19 cellular contexts compared by ENCODE assay signal in the genomic region with DNA sequence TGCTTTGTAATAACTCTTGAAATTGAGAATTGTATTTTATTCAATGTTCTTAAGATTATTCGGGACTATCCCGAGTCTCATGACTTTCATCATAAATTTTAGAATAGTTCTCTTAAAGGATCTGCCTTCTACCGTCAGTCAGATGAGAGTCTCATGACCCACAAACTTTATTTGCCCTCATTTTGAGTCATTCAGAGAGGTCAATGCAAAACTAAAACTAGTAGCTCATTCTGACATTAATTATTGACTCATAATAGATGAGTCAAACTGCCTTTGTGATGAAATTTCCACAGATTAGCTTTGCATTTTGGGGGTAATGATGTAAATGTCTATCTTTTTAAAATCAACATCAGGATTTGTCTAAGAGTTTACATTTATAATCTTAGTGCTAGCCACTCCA.
"Had no signal": no experiment of that assay in that cellular context is flagged by ENCODE, and none has a peak within 500 bp of the region (broad histone marks: within the 10 kb centered on the region; RNA-seq: fewer than 3 reads in every experiment).

No MANE protein-coding gene starts in this region.

- H3K4me3 Mint-ChIP-seq: activated CD8-positive, alpha-beta T cell treated with anti-CD3 and anti-CD28 coated beads for 36 hours; activated naive CD4-positive, alpha-beta T cell treated with anti-CD3 and anti-CD28 coated beads, Interleukin-2, amount 50 U/mL, for 24 hours; naive B cell; stimulated activated effector memory CD8-positive, alpha-beta T cell treated with anti-CD3 and anti-CD28 coated beads, Interleukin-12 subunit alpha, Interleukin-12 subunit beta, amount 100 ng/mL, for 72 hours; T-helper 17 cell; WTC11 had no signal

- H3K4me3 ChIP-seq: adrenal gland, coronary artery, gastroesophageal sphincter, left ventricle myocardium inferior, thyroid gland had no signal

- H3K36me3 ChIP-seq: adrenal gland, gastroesophageal sphincter, left ventricle myocardium inferior, thyroid gland had no signal

- H3K27me3 ChIP-seq: adrenal gland, gastroesophageal sphincter, thyroid gland had no signal

- H3K27ac Mint-ChIP-seq: activated CD8-positive, alpha-beta T cell treated with anti-CD3 and anti-CD28 coated beads for 36 hours; activated naive CD4-positive, alpha-beta T cell treated with anti-CD3 and anti-CD28 coated beads, Interleukin-2, amount 50 U/mL, for 24 hours; naive B cell; stimulated activated effector memory CD8-positive, alpha-beta T cell treated with anti-CD3 and anti-CD28 coated beads, Interleukin-12 subunit alpha, Interleukin-12 subunit beta, amount 100 ng/mL, for 72 hours; T-helper 17 cell; WTC11 had no signal

- H3K36me3 Mint-ChIP-seq: activated naive CD4-positive, alpha-beta T cell treated with anti-CD3 and anti-CD28 coated beads, Interleukin-2, amount 50 U/mL, for 24 hours; naive B cell; stimulated activated effector memory CD8-positive, alpha-beta T cell treated with anti-CD3 and anti-CD28 coated beads, Interleukin-12 subunit alpha, Interleukin-12 subunit beta, amount 100 ng/mL, for 72 hours; WTC11 had no signal

- DNase-seq: activated CD4-positive, alpha-beta T cell treated with anti-CD3 and anti-CD28 coated beads for 4 hours; activated CD8-positive, alpha-beta memory T cell treated with anti-CD3 and anti-CD28 coated beads, Interleukin-2, amount 50 U/mL, for 4 hours; activated CD8-positive, alpha-beta T cell treated with anti-CD3 and anti-CD28 coated beads for 36 hours; activated effector memory CD4-positive, alpha-beta T cell treated with anti-CD3 and anti-CD28 coated beads, Interleukin-2, amount 50 U/mL, for 16 hours; activated T-cell treated with anti-CD3 and anti-CD28 coated beads, Interleukin-2, amount 50 U/mL, for 48 hours; adrenal gland; central memory CD4-positive, alpha-beta T cell; left ventricle myocardium inferior; naive B cell; stimulated activated CD4-positive, alpha-beta T cell treated with anti-CD3 and anti-CD28 coated beads, Interleukin-12 subunit alpha, Interleukin-12 subunit beta, amount 100 ng/mL, for 4 hours; T-helper 17 cell; thyroid gland had no signal

- H3K27ac ChIP-seq: adrenal gland, coronary artery, epithelial cell of prostate, gastroesophageal sphincter, left ventricle myocardium inferior, parathyroid adenoma, thyroid gland had no signal

- H3K27me3 Mint-ChIP-seq: activated CD8-positive, alpha-beta T cell treated with anti-CD3 and anti-CD28 coated beads for 36 hours; activated naive CD4-positive, alpha-beta T cell treated with anti-CD3 and anti-CD28 coated beads, Interleukin-2, amount 50 U/mL, for 24 hours; naive B cell; T-helper 17 cell had no signal

- H3K4me1 Mint-ChIP-seq: activated naive CD4-positive, alpha-beta T cell treated with anti-CD3 and anti-CD28 coated beads, Interleukin-2, amount 50 U/mL, for 24 hours; naive B cell; stimulated activated effector memory CD8-positive, alpha-beta T cell treated with anti-CD3 and anti-CD28 coated beads, Interleukin-12 subunit alpha, Interleukin-12 subunit beta, amount 100 ng/mL, for 72 hours; T-helper 17 cell had no signal

- H3K4me1 ChIP-seq: adrenal gland, gastroesophageal sphincter, left ventricle myocardium inferior, parathyroid adenoma, thyroid gland had no signal

- H3K9me3 ChIP-seq: adrenal gland, gastroesophageal sphincter, thyroid gland had no signal
